7 cellular contexts compared by ENCODE assay signal in genomic region chr1:156805766-156806511, GRCh38. TPM values are rescaled to one million over a fixed set of nuclear protein-coding genes. Genes with fewer than 3 reads are reported as not detected.
A peak's percentile ranks its signal among the peaks of the same experiment; 100 is the strongest.
DNase-seq lines count a peak whose midpoint lies in the region; ATAC-seq, FAIRE-seq and TF ChIP-seq lines count a peak whose summit lies in the region.
"Had no signal": no experiment of that assay in that cellular context is flagged by ENCODE, and none has a peak within 500 bp of the region (broad histone marks: within the 10 kb centered on the region; RNA-seq: fewer than 3 reads in every experiment).

No MANE protein-coding gene starts in this region.

- no peak overlapping the region for H3K4me3 Mint-ChIP-seq in activated CD8-positive, alpha-beta T cell treated with anti-CD3 and anti-CD28 coated beads, Interleukin-2, amount 10 ng/mL, durations not matched to agents 7 days and 5 days

- TF ChIP-seq POLR2A in GM12891 (IDR thresholded peaks at IDR 0.05; ENCODE audit: low read depth, low read length) = no peak

- POLR2A ChIA-PET in activated CD8-positive, alpha-beta T cell treated with anti-CD3 and anti-CD28 coated beads, Interleukin-2, amount 10 ng/mL, durations not matched to agents 7 days and 5 days (lab: Charles Lee) = interaction anchor here (0.6 to 12.8 kb wide), 4 partner anchors 10 to 55 kb away, joined by 4 to 115 read pairs (median 24); partner anchors contain the start of genes INSRR, NTRK1 and SH2D2A

- CTCF ChIA-PET in activated CD8-positive, alpha-beta T cell treated with anti-CD3 and anti-CD28 coated beads, Interleukin-2, amount 10 ng/mL, durations not matched to agents 7 days and 5 days (lab: Charles Lee) = interaction anchor here (1.0 to 14.1 kb wide), 4 partner anchors 9 to 54 kb away, joined by 3 to 304 read pairs (median 84); partner anchors contain the start of genes INSRR and NTRK1

- no peak for FAIRE-seq in GM12891 (lab: Jason Lieb, UNC)

- peaks cover 58% of the 10 kb centered on the region for H3K36me3 Mint-ChIP-seq in activated CD8-positive, alpha-beta T cell treated with anti-CD3 and anti-CD28 coated beads, Interleukin-2, amount 10 ng/mL, durations not matched to agents 7 days and 5 days (ENCODE audit: low read depth)

- no peak for ATAC-seq in activated CD8-positive, alpha-beta T cell treated with anti-CD3 and anti-CD28 coated beads, Interleukin-2, amount 10 ng/mL, durations not matched to agents 7 days and 5 days
- ATAC-seq in HG03159 (IDR thresholded peaks at IDR 0.05; ENCODE audit: unreplicated experiment) (no peak), HG03280 (IDR thresholded peaks at IDR 0.05; ENCODE audit: unreplicated experiment) (no peak)

- peaks cover 59% of the 10 kb centered on the region for H3K4me1 Mint-ChIP-seq in activated CD8-positive, alpha-beta T cell treated with anti-CD3 and anti-CD28 coated beads, Interleukin-2, amount 10 ng/mL, durations not matched to agents 7 days and 5 days (ENCODE audit: low read depth)

- H3K27ac Mint-ChIP-seq in activated CD8-positive, alpha-beta T cell treated with anti-CD3 and anti-CD28 coated beads, Interleukin-2, amount 10 ng/mL, durations not matched to agents 7 days and 5 days = peak overlapping the region; percentile 41

- no peaks in the 10 kb centered on the region for H3K9me3 Mint-ChIP-seq in activated CD8-positive, alpha-beta T cell treated with anti-CD3 and anti-CD28 coated beads, Interleukin-2, amount 10 ng/mL, durations not matched to agents 7 days and 5 days (ENCODE audit: insufficient read depth)

- H3K27me3 Mint-ChIP-seq in activated CD8-positive, alpha-beta T cell treated with anti-CD3 and anti-CD28 coated beads, Interleukin-2, amount 10 ng/mL, durations not matched to agents 7 days and 5 days (ENCODE audit: low read depth) = no peaks in the 10 kb centered on the region

- DNase-seq in DMS 273 treated with DMSO at 0.1 percent for 48 hours (lab: John Stamatoyannopoulos, UW) = peak; percentile 97
- DNase-seq in activated CD8-positive, alpha-beta T cell treated with anti-CD3 and anti-CD28 coated beads, Interleukin-2, amount 10 ng/mL, durations not matched to agents 7 days and 5 days = no peak
- DNase-seq in mesenteric fat pad (ENCODE audit: low spot score) = peak; percentile 69
- DNase-seq in GM12891 (ENCODE audit: insufficient read length, low spot score) = no peak
- DNase-seq: effector CD8-positive, alpha-beta T cell had no signal

TF ChIP-seq in GM12891, 5 proteins besides CTCF, POLR2A, EP300 and RAD21:
- TF ChIP-seq PAX5 (IDR thresholded peaks at IDR 0.05; ENCODE audit: insufficient read depth, low read length, severe bottlenecking) (no peak), SPI1 (IDR thresholded peaks at IDR 0.05; ENCODE audit: low read depth, low read length) (no peak), POLR2AphosphoS5 (IDR thresholded peaks at IDR 0.05; ENCODE audit: low read depth, low read length) (no peak), TAF1 (IDR thresholded peaks at IDR 0.05; ENCODE audit: low read depth, low read length) (no peak), POU2F2 (IDR thresholded peaks at IDR 0.05; ENCODE audit: low read depth, low read length) (no peak)
TF ChIP-seq in GM12891: peak in this region for 0.

RNA-seq across cellular contexts. Expression of gene SH2D2A, which starts 10.7 kb away (rescaled TPM):
- 10 to 100 TPM; 84.0 to 86.7 TPM for total RNA-seq in activated CD8-positive, alpha-beta T cell treated with anti-CD3 and anti-CD28 coated beads, Interleukin-2, amount 10 ng/mL, durations not matched to agents 7 days and 5 days
- total RNA-seq in mesenteric fat pad = 4.7 TPM
- 6.8 TPM for polyA plus RNA-seq in GM12891 (2012; ENCODE audit: low read depth, missing spikeins)

RNA-seq across cellular contexts. Expression of gene PRCC, which starts 38.6 kb away (rescaled TPM):
- total RNA-seq in activated CD8-positive, alpha-beta T cell treated with anti-CD3 and anti-CD28 coated beads, Interleukin-2, amount 10 ng/mL, durations not matched to agents 7 days and 5 days = 10 to 100 TPM; 71.9 to 75.5 TPM
- total RNA-seq in mesenteric fat pad = 64.4 TPM
- polyA plus RNA-seq in GM12891 (2012; ENCODE audit: low read depth, missing spikeins) = 52.3 TPM

RNA-seq across cellular contexts. Expression of gene INSRR, which starts 53.0 kb away (rescaled TPM):
- total RNA-seq in activated CD8-positive, alpha-beta T cell treated with anti-CD3 and anti-CD28 coated beads, Interleukin-2, amount 10 ng/mL, durations not matched to agents 7 days and 5 days = under 1 TPM; 0.21 TPM
- 0.10 TPM for total RNA-seq in mesenteric fat pad
- not detected for polyA plus RNA-seq in GM12891 (2012; ENCODE audit: low read depth, missing spikeins)

RNA-seq across cellular contexts. Expression of gene HDGF, which starts 54.5 kb away (rescaled TPM):
- 100 to 1,000 TPM; 261 to 264 TPM for total RNA-seq in activated CD8-positive, alpha-beta T cell treated with anti-CD3 and anti-CD28 coated beads, Interleukin-2, amount 10 ng/mL, durations not matched to agents 7 days and 5 days
- 154 TPM for total RNA-seq in mesenteric fat pad
- 113 TPM for polyA plus RNA-seq in GM12891 (2012; ENCODE audit: low read depth, missing spikeins)

RNA-seq across cellular contexts. Expression of gene NTRK1, which starts 54.7 kb away (rescaled TPM):
- 1 to 10 TPM; 9.9 TPM for total RNA-seq in activated CD8-positive, alpha-beta T cell treated with anti-CD3 and anti-CD28 coated beads, Interleukin-2, amount 10 ng/mL, durations not matched to agents 7 days and 5 days
- total RNA-seq in mesenteric fat pad = 1.8 TPM
- polyA plus RNA-seq in GM12891 (2012; ENCODE audit: low read depth, missing spikeins) = not detected

Comparison
In these comparisons a context has a peak if more than half of its experiments do, and no peak if none do; other contexts are left out.
1. DNase-seq: peak in DMS 273 treated with DMSO at 0.1 percent for 48 hours (single experiment) and mesenteric fat pad (single experiment); none in activated CD8-positive, alpha-beta T cell treated with anti-CD3 and anti-CD28 coated beads, Interleukin-2, amount 10 ng/mL, durations not matched to agents 7 days and 5 days (single experiment) and GM12891 (single experiment).
2. RNA of gene SH2D2A, which starts 10.7 kb away (total RNA-seq): 84.0 to 86.7 TPM in activated CD8-positive, alpha-beta T cell treated with anti-CD3 and anti-CD28 coated beads, Interleukin-2, amount 10 ng/mL, durations not matched to agents 7 days and 5 days; 4.7 TPM in mesenteric fat pad (single experiment); every median in the first group is over 10 times any median in the second.